ENCODE assay signal across 11 cellular contexts in the genomic region with DNA sequence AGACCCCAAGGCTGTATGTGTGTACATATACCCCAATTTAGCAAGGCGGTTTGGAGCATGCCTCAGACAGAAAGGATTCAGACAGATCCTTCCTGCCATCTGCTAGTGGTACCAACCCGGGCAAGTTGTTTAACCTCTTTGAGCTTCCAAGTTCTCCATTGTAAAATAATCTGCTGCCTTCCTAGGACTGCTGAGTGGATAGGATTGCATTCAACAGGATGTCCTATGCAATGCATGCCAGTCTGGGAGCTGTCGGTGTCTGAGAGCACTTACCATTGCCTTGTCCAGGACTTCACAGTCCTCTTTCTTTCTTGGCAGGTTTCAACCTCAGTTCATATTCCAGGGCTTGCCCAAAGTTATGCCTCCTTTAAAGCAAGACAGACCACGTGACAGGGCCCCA. TPM values are rescaled to one million over a fixed set of nuclear protein-coding genes. Genes with fewer than 3 reads are reported as not detected.
A peak's percentile ranks its signal among the peaks of the same experiment; 100 is the strongest.
DNase-seq lines count a peak whose midpoint lies in the region; ATAC-seq and TF ChIP-seq lines count a peak whose summit lies in the region.
"Had no signal": no experiment of that assay in that cellular context is flagged by ENCODE, and none has a peak within 500 bp of the region (broad histone marks: within the 10 kb centered on the region; RNA-seq: fewer than 3 reads in every experiment).

No MANE protein-coding gene starts in this region.

- H2BK5ac ChIP-seq in mesenchymal stem cell (ENCODE audit: low read depth, low read length, poor library complexity, severe bottlenecking) = no peak overlapping the region

- no peak overlapping the region for H2BK120ac ChIP-seq in mesenchymal stem cell (ENCODE audit: low read depth, low read length)

- peak overlapping the region; percentile 57 for H4K8ac ChIP-seq in mesenchymal stem cell (ENCODE audit: low read length)

- H3K4me1 ChIP-seq in endodermal cell (ENCODE audit: control insufficient read depth, insufficient read depth, low read length) (peaks cover 11% of the 10 kb centered on the region), mesenchymal stem cell (ENCODE audit: control insufficient read depth, insufficient read depth, low read depth, low read length) (peaks cover 12% of the 10 kb centered on the region)
- H3K4me1 ChIP-seq: right lobe of liver had no signal

- H3K27ac Mint-ChIP-seq in endodermal cell (no peak overlapping the region), type B pancreatic cell (no peak overlapping the region)
- H3K27ac Mint-ChIP-seq: activated naive CD8-positive, alpha-beta T cell treated with anti-CD3 and anti-CD28 coated beads for 36 hours had no signal

- no peak overlapping the region for H3K14ac ChIP-seq in mesenchymal stem cell (ENCODE audit: low read length in 2 of 2)

- no peaks in the 10 kb centered on the region for H3K36me3 ChIP-seq in endodermal cell (ENCODE audit: control insufficient read depth, insufficient read depth, low read length)
- peaks cover 0 to 6% of the 10 kb centered on the region in 2 experiments for H3K36me3 ChIP-seq in mesenchymal stem cell (ENCODE audit: control insufficient read depth in 1 of 2, insufficient read depth in 2 of 2, low read depth in 1 of 2, low read length in 2 of 2)
- H3K36me3 ChIP-seq: right lobe of liver had no signal

- H3K4ac ChIP-seq in mesenchymal stem cell (ENCODE audit: low read depth in 1 of 2, low read length in 2 of 2) = peak overlapping the region in 1 of 2 experiments; percentile 22

- ATAC-seq in HG02870 (IDR thresholded peaks at IDR 0.05; ENCODE audit: unreplicated experiment) = no peak
- no peak for ATAC-seq in GM19023 (IDR thresholded peaks at IDR 0.05; ENCODE audit: unreplicated experiment)
- ATAC-seq: Panc1 had no signal

- H4K91ac ChIP-seq in mesenchymal stem cell (ENCODE audit: low read length) = peak overlapping the region; percentile 64

- H3K36me3 Mint-ChIP-seq in endodermal cell (ENCODE audit: low read depth) (no peaks in the 10 kb centered on the region), type B pancreatic cell (peaks cover 5% of the 10 kb centered on the region)
- H3K36me3 Mint-ChIP-seq: activated naive CD8-positive, alpha-beta T cell treated with anti-CD3 and anti-CD28 coated beads for 36 hours had no signal

- H2AK5ac ChIP-seq in mesenchymal stem cell (ENCODE audit: low read length, severe bottlenecking) = peak overlapping the region; percentile 29

- peaks cover 4% of the 10 kb centered on the region for H3K9me3 ChIP-seq in endodermal cell (ENCODE audit: control insufficient read depth, low read length)
- no peaks in the 10 kb centered on the region for H3K9me3 ChIP-seq in mesenchymal stem cell (ENCODE audit: control insufficient read depth, low read length)
- H3K9me3 ChIP-seq: Caco-2, right lobe of liver had no signal

- H3K27ac ChIP-seq in RWPE1 = peak overlapping the region; percentile 99
- H3K27ac ChIP-seq in endodermal cell (ENCODE audit: low read depth, low read length) = no peak overlapping the region
- H3K27ac ChIP-seq in mesenchymal stem cell (ENCODE audit: low read length, poor library complexity, severe bottlenecking) = peak overlapping the region; percentile 55
- H3K27ac ChIP-seq: right lobe of liver had no signal

- peak overlapping the region; percentile 80 for H3K4me3 ChIP-seq in endodermal cell (ENCODE audit: low read length)
- no peak overlapping the region for H3K4me3 ChIP-seq in mesenchymal stem cell (ENCODE audit: insufficient read depth in 1 of 2, low read depth in 1 of 2, low read length in 2 of 2)
- H3K4me3 ChIP-seq: right lobe of liver had no signal

- H3K23ac ChIP-seq in mesenchymal stem cell (ENCODE audit: low read length in 2 of 2) = no peak overlapping the region

- H3K4me3 Mint-ChIP-seq in endodermal cell = no peak overlapping the region
- H3K4me3 Mint-ChIP-seq in type B pancreatic cell = peak overlapping the region; percentile 81
- H3K4me3 Mint-ChIP-seq: activated naive CD8-positive, alpha-beta T cell treated with anti-CD3 and anti-CD28 coated beads for 36 hours had no signal

- H3K9ac ChIP-seq in endodermal cell (ENCODE audit: extremely low read depth, low read length, poor library complexity, severe bottlenecking) (no peak overlapping the region), mesenchymal stem cell (ENCODE audit: low read length) (peak overlapping the region; percentile 51)

- peak overlapping the region; percentile 4 for H2BK15ac ChIP-seq in mesenchymal stem cell (ENCODE audit: low read depth, poor library complexity, severe bottlenecking)

- no peak for TF ChIP-seq CTCF in RWPE1 (conservative IDR thresholded peaks at IDR 0.05; ENCODE audit: low read depth)
- no peak for TF ChIP-seq CTCF in endodermal cell (conservative IDR thresholded peaks at IDR 0.05)
- no peak for TF ChIP-seq CTCF in type B pancreatic cell (conservative IDR thresholded peaks at IDR 0.05)

- H3K18ac ChIP-seq in mesenchymal stem cell (ENCODE audit: low read depth in 1 of 2, low read length in 2 of 2) = peak overlapping the region; percentile 79 to 93

- peaks cover 1% of the 10 kb centered on the region for H3K9me3 Mint-ChIP-seq in endodermal cell
- no peaks in the 10 kb centered on the region for H3K9me3 Mint-ChIP-seq in type B pancreatic cell
- H3K9me3 Mint-ChIP-seq: activated naive CD8-positive, alpha-beta T cell treated with anti-CD3 and anti-CD28 coated beads for 36 hours had no signal

- H3K4me2 ChIP-seq in mesenchymal stem cell (ENCODE audit: low read length, poor library complexity, severe bottlenecking) = peak overlapping the region; percentile 95

- H3K79me1 ChIP-seq in mesenchymal stem cell (replicated peaks; ENCODE audit: low read length, poor library complexity, severe bottlenecking) = peaks cover 14% of the 10 kb centered on the region

- H3K27me3 Mint-ChIP-seq in endodermal cell (ENCODE audit: insufficient read depth) = peaks cover 65% of the 10 kb centered on the region
- H3K27me3 Mint-ChIP-seq in type B pancreatic cell = peaks cover 79% of the 10 kb centered on the region

- POLR2A ChIA-PET in RWPE1 (lab: Yijun Ruan, JAX; ENCODE audit: low non-redundant PET) = no interaction called here

- H3K27me3 ChIP-seq in endodermal cell (ENCODE audit: control insufficient read depth, insufficient read depth, low read length, poor library complexity, severe bottlenecking) (peaks cover 56% of the 10 kb centered on the region), mesenchymal stem cell (ENCODE audit: control insufficient read depth in 1 of 2, insufficient read depth in 1 of 2, low read length in 2 of 2) (peaks cover 6 to 30% of the 10 kb centered on the region in 2 experiments)

- peak overlapping the region; percentile 8 for H2AFZ ChIP-seq in mesenchymal stem cell (ENCODE audit: low read depth, low read length)

- CTCF ChIA-PET in RWPE1 (lab: Yijun Ruan, JAX) = no interaction called here

- H2BK12ac ChIP-seq in mesenchymal stem cell (ENCODE audit: low read length in 2 of 2) = peak overlapping the region; percentile 12 to 49

- DNase-seq in RWPE1 (ENCODE audit: low spot score) = no peak
- DNase-seq in endodermal cell = no peak
- peak; percentile 48 for DNase-seq in mesenchymal stem cell
- no peak for DNase-seq in type B pancreatic cell (ENCODE audit: extremely low spot score, unreplicated experiment)
- no peak for DNase-seq in nucleus accumbens (lab: John Stamatoyannopoulos, UW)
- DNase-seq: activated naive CD8-positive, alpha-beta T cell treated with anti-CD3 and anti-CD28 coated beads for 36 hours; Caco-2; right lobe of liver had no signal

- WGBS in endodermal cell (ENCODE audit: insufficient coverage in 1 of 2, insufficient read length in 1 of 2), 2 experiments = 72 to 85% methylated on average over 4 of the region's 4 CpGs
- 39% methylated on average over 4 of the region's 4 CpGs for WGBS in mesenchymal stem cell

- H3K4me1 Mint-ChIP-seq in endodermal cell (peaks cover 18% of the 10 kb centered on the region), type B pancreatic cell (ENCODE audit: unreplicated experiment) (peaks cover 15% of the 10 kb centered on the region)

RNA-seq across cellular contexts. Expression of a gene that starts 2.0 kb away (rescaled TPM):
- 1 to 10 TPM in 1 of 2 donors, under 1 TPM in 1; 0.86 to 1.8 TPM for total RNA-seq in endodermal cell
- polyA plus RNA-seq in endodermal cell (2013, experiment 1 of 2) = 7.7 TPM
- polyA plus RNA-seq in endodermal cell (2013, experiment 2 of 2) = 12.1 TPM
- 107 TPM for polyA plus RNA-seq in mesenchymal stem cell (2013, experiment 1 of 2)
- polyA plus RNA-seq in mesenchymal stem cell (2013, experiment 2 of 2) = 102 TPM
- 3.1 and 46.4 TPM in 2 replicates for total RNA-seq in type B pancreatic cell (ENCODE audit: low replicate concordance)
- total RNA-seq: activated naive CD8-positive, alpha-beta T cell treated with anti-CD3 and anti-CD28 coated beads for 36 hours had no signal
